Comparison of ENCODE assay signal across 17 cellular contexts in the genomic region with DNA sequence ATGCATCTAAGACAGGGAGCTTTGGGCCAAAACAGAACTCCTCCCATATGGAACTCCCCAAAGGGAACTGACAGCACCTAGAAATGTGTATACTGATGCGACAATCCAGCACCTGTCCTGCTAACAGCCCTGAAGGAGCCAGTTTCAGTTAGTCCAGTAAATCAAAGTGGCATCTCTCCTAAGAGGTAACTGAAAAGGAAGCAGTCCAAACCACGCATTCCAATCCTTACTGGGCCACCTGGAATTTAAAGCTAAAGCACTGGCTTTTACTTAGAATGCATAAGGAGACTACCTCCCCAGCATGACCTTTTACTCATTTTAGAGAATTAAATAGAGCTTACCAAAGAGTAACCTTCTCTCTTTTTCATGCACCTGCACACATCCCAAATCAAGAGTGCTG.
DNase-seq lines count a peak whose midpoint lies in the region; TF ChIP-seq lines count a peak whose summit lies in the region.
"Had no signal": no experiment of that assay in that cellular context is flagged by ENCODE, and none has a peak within 500 bp of the region (broad histone marks: within the 10 kb centered on the region; RNA-seq: fewer than 3 reads in every experiment).

No MANE protein-coding gene starts in this region.

- no peaks in the 10 kb centered on the region for H3K27me3 ChIP-seq in H7 (ENCODE audit: control insufficient read depth, insufficient read depth, low read length)
- H3K27me3 ChIP-seq in SJCRH30: no peaks in the 10 kb centered on the region
- H3K27me3 ChIP-seq in neural progenitor cell: no peaks in the 10 kb centered on the region
- H3K27me3 ChIP-seq: BE2C had no signal

- H3K4me2 ChIP-seq in neural progenitor cell: no peak overlapping the region

- H3K27me3 Mint-ChIP-seq in neural progenitor cell (ENCODE audit: insufficient read depth, low read depth): no peaks in the 10 kb centered on the region

- no peaks in the 10 kb centered on the region for H3K36me3 Mint-ChIP-seq in neural progenitor cell

- no peak overlapping the region for H3K4me3 Mint-ChIP-seq in neural progenitor cell

- no peaks in the 10 kb centered on the region for H3K9me3 ChIP-seq in SJCRH30 (replicated peaks)
- no peaks in the 10 kb centered on the region for H3K9me3 ChIP-seq in neural progenitor cell (ENCODE audit: low read depth)
- H3K9me3 ChIP-seq: BE2C, HAP-1 had no signal

- DNase-seq in H7: peak; percentile 0
- peak; percentile 17 to 39 for DNase-seq in SJCRH30
- DNase-seq in iPS DF 19.7 (ENCODE audit: low read depth, low spot score): peak; percentile 25
- DNase-seq in neural progenitor cell (ENCODE audit: low spot score): peak; percentile 14
- no peak for DNase-seq in NCI-H2107 (lab: John Stamatoyannopoulos, UW)
- no peak for DNase-seq in hypothalamus (lab: John Stamatoyannopoulos, UW)
- DNase-seq in HCEC 1CT: no peak
- DNase-seq: BE2C; EL; Karpas-422; NCI-H1694 treated with DMSO at 0.1 percent for 48 hours; NCI-H2081 treated with DMSO at 0.1 percent for 48 hours; NCI-H510A; NK-92 treated with Interleukin-12 subunit alpha and Interleukin-12 subunit beta, amount 100 ng/mL, for 24 hours; SIG-M5 had no signal

- TF ChIP-seq CTCF in neural progenitor cell (IDR thresholded peaks at IDR 0.05): no peak

- no peaks in the 10 kb centered on the region for H3K79me2 ChIP-seq in neural progenitor cell (ENCODE audit: low read depth)

- H3K4me3 ChIP-seq in H7 (ENCODE audit: insufficient read depth, low read depth, low read length) (no peak overlapping the region), SJCRH30 (no peak overlapping the region), neural progenitor cell (no peak overlapping the region)
- H3K4me3 ChIP-seq: HAP-1 had no signal

- H3K36me3 ChIP-seq in H7 (replicated peaks; ENCODE audit: control insufficient read depth, insufficient read depth, low read length): no peaks in the 10 kb centered on the region
- H3K36me3 ChIP-seq in SJCRH30: no peaks in the 10 kb centered on the region
- H3K36me3 ChIP-seq in neural progenitor cell: no peaks in the 10 kb centered on the region
- H3K36me3 ChIP-seq: BE2C, HAP-1 had no signal

- H3K9me3 Mint-ChIP-seq in neural progenitor cell: no peaks in the 10 kb centered on the region

- no peaks in the 10 kb centered on the region for H3F3A ChIP-seq in neural progenitor cell (ENCODE audit: low read depth)

- peaks cover 7% of the 10 kb centered on the region for H3K4me1 Mint-ChIP-seq in neural progenitor cell

- H3K27ac ChIP-seq in SJCRH30 (peak overlapping the region; percentile 53; the same call in 1 of the 2 replicates), neural progenitor cell (no peak overlapping the region)
- H3K27ac ChIP-seq: HL-60 had no signal

- H2AFZ ChIP-seq in neural progenitor cell (replicated peaks): no peak overlapping the region

- H3K27ac Mint-ChIP-seq in neural progenitor cell: no peak overlapping the region

- H3K9ac ChIP-seq in neural progenitor cell: no peak overlapping the region

- no peaks in the 10 kb centered on the region for H4K20me1 ChIP-seq in neural progenitor cell (ENCODE audit: low read depth)

- H3K4me1 ChIP-seq in SJCRH30 (peaks cover 53% of the 10 kb centered on the region), neural progenitor cell (peaks cover 7% of the 10 kb centered on the region)
- H3K4me1 ChIP-seq: HAP-1 had no signal

Comparison
In these comparisons a context has a peak if more than half of its experiments do, and no peak if none do; other contexts are left out.
1. DNase-seq: peak in H7 (single experiment), SJCRH30 (2 of 2), iPS DF 19.7 (single experiment) and neural progenitor cell (single experiment); none in NCI-H2107 (single experiment), hypothalamus (0 of 51) and HCEC 1CT (single experiment).